13 cellular contexts compared by ENCODE assay signal in genomic region chr17:64412944-64413381, GRCh38. TPM values are rescaled to one million over a fixed set of nuclear protein-coding genes. Genes with fewer than 3 reads are reported as not detected.
DNase-seq lines count a peak whose midpoint lies in the region; ATAC-seq, FAIRE-seq and TF ChIP-seq lines count a peak whose summit lies in the region.
"Had no signal": no experiment of that assay in that cellular context is flagged by ENCODE, and none has a peak within 500 bp of the region (broad histone marks: within the 10 kb centered on the region; RNA-seq: fewer than 3 reads in every experiment).

No MANE protein-coding gene starts in this region.

- no peak overlapping the region for H3K9ac ChIP-seq in Karpas-422 (ENCODE audit: low read length)
- no peak overlapping the region for H3K9ac ChIP-seq in endothelial cell of umbilical vein (replicated peaks; ENCODE audit: extremely low read depth, insufficient read depth, low read length)
- no peak overlapping the region for H3K9ac ChIP-seq in rectal smooth muscle tissue (ENCODE audit: low read length)

- H3K4me2 ChIP-seq in Karpas-422 (ENCODE audit: low read depth, low read length, poor library complexity, severe bottlenecking) = peak overlapping the region; percentile 35
- H3K4me2 ChIP-seq in endothelial cell of umbilical vein (ENCODE audit: insufficient read depth, low read length) = no peak overlapping the region

- H3K4me3 Mint-ChIP-seq in CD14-positive monocyte = peak overlapping the region; percentile 97 to 100
- H3K4me3 Mint-ChIP-seq: T-helper 1 cell treated with Interleukin-12 subunit alpha and Interleukin-12 subunit beta and Interleukin-4 antibody, amounts not matched to agents 30 μg/mL and 1 μg/mL, for 36 hours had no signal

- dilution Hi-C loops in endothelial cell of umbilical vein (cut with MboI; ENCODE audit: extremely low pct_ligation_motif_present, low sequenced_read_pairs) = no loop called here

- H2AFZ ChIP-seq in Karpas-422 (ENCODE audit: low read length) (no peak overlapping the region), endothelial cell of umbilical vein (ENCODE audit: low read depth, low read length) (no peak overlapping the region)

- no peaks in the 10 kb centered on the region for H3K9me3 ChIP-seq in Karpas-422 (ENCODE audit: low read length)
- H3K9me3 ChIP-seq in endothelial cell of umbilical vein (replicated peaks; ENCODE audit: control insufficient read depth, insufficient read depth, low read length) = no peaks in the 10 kb centered on the region
- H3K9me3 ChIP-seq: body of pancreas, pancreas had no signal

- H3K27ac ChIP-seq in Karpas-422 (ENCODE audit: low read length) (no peak overlapping the region), endothelial cell of umbilical vein (ENCODE audit: insufficient read depth, low read depth, low read length) (peak overlapping the region; percentile 86), rectal smooth muscle tissue (ENCODE audit: low read depth, low read length) (no peak overlapping the region)
- H3K27ac ChIP-seq: body of pancreas had no signal

- FAIRE-seq in endothelial cell of umbilical vein (lab: Jason Lieb, UNC) = no peak
- FAIRE-seq: G401.6, pancreas had no signal

- peaks cover 52% of the 10 kb centered on the region for H3K4me1 Mint-ChIP-seq in CD14-positive monocyte

- no peaks in the 10 kb centered on the region for H4K20me1 ChIP-seq in Karpas-422 (ENCODE audit: insufficient read depth, low read depth, low read length)
- H4K20me1 ChIP-seq in endothelial cell of umbilical vein (replicated peaks; ENCODE audit: control insufficient read depth, extremely low read depth, insufficient read depth, low read length) = no peaks in the 10 kb centered on the region

- H3K27me3 ChIP-seq in Karpas-422 (ENCODE audit: low read length) = no peaks in the 10 kb centered on the region
- H3K27me3 ChIP-seq in endothelial cell of umbilical vein (ENCODE audit: control insufficient read depth in 2 of 2, insufficient read depth in 2 of 2, low read length in 2 of 2) = no peaks in the 10 kb centered on the region
- H3K27me3 ChIP-seq in rectal smooth muscle tissue (ENCODE audit: control insufficient read depth, insufficient read depth, low read length) = no peaks in the 10 kb centered on the region
- H3K27me3 ChIP-seq: body of pancreas, pancreas had no signal

- CTCF ChIA-PET in endothelial cell of umbilical vein (lab: Charles Lee) = interaction anchor here (0.9 to 2.3 kb wide), 10 partner anchors 10 to 279 kb away, joined by 3 to 12 read pairs (median 5); partner anchors contain the start of gene PECAM1

- ATAC-seq in HG03135 (IDR thresholded peaks at IDR 0.05; ENCODE audit: unreplicated experiment) (no peak), GM21447 (IDR thresholded peaks at IDR 0.05; ENCODE audit: unreplicated experiment) (no peak)

- no peak for TF ChIP-seq CTCF in CD14-positive monocyte (IDR thresholded peaks at IDR 0.05)
- no peak for TF ChIP-seq CTCF in endothelial cell of umbilical vein (IDR thresholded peaks at IDR 0.05; ENCODE audit: extremely low read depth in 1 of 2, insufficient read depth in 1 of 2, low read depth in 1 of 2, low read length in 2 of 2)

- no peaks in the 10 kb centered on the region for H3K9me2 ChIP-seq in Karpas-422 (replicated peaks; ENCODE audit: insufficient read depth, low read length)

- H3K9me3 Mint-ChIP-seq in CD14-positive monocyte = peaks cover 0 to 3% (median 0%) of the 10 kb centered on the region in 7 donors
- H3K9me3 Mint-ChIP-seq: T-helper 1 cell treated with Interleukin-12 subunit alpha and Interleukin-12 subunit beta and Interleukin-4 antibody, amounts not matched to agents 30 μg/mL and 1 μg/mL, for 36 hours had no signal

- POLR2A ChIA-PET in endothelial cell of umbilical vein (lab: Charles Lee) = interaction anchor here (1.0 to 2.3 kb wide), 2 partner anchors 24 to 29 kb away, joined by 3 to 17 read pairs; no protein-coding TSS in a partner anchor

- no TSS peak for BruUV-seq in endothelial cell of umbilical vein (replicated peaks; lab: Mats Ljungman, UMichigan)

- TF ChIP-seq POLR2A in endothelial cell of umbilical vein (IDR thresholded peaks at IDR 0.05; ENCODE audit: low read depth, low read length) = no peak

- H3K4me1 ChIP-seq in Karpas-422 (ENCODE audit: low read length) (peaks cover 24% of the 10 kb centered on the region), endothelial cell of umbilical vein (ENCODE audit: control insufficient read depth, extremely low read depth, insufficient read depth, low read length) (peaks cover 45% of the 10 kb centered on the region), rectal smooth muscle tissue (ENCODE audit: control insufficient read depth, insufficient read depth, low read length) (no peaks in the 10 kb centered on the region)
- H3K4me1 ChIP-seq: body of pancreas, pancreas had no signal

- intact Hi-C loops in CD14-positive monocyte (cut with micrococcal nuclease) (loop anchor here in 1 of 2 donors (5.0 kb wide), 1 partner anchor 36 kb away; no protein-coding TSS in a partner anchor), endothelial cell of umbilical vein (cut with micrococcal nuclease) (loop anchor here (1.0 to 5.0 kb wide), 8 partner anchors 23 to 396 kb away; partner anchors contain the start of gene PECAM1), posterior cingulate gyrus (cut with DNase I) (no loop called here)

- H3K9me1 ChIP-seq in endothelial cell of umbilical vein (replicated peaks; ENCODE audit: control insufficient read depth, extremely low read depth, insufficient read depth, low read length) = no peaks in the 10 kb centered on the region

- peak overlapping the region; percentile 93 to 99 (median 96) for H3K27ac Mint-ChIP-seq in CD14-positive monocyte
- H3K27ac Mint-ChIP-seq: T-helper 1 cell treated with Interleukin-12 subunit alpha and Interleukin-12 subunit beta and Interleukin-4 antibody, amounts not matched to agents 30 μg/mL and 1 μg/mL, for 36 hours had no signal

- H3K36me3 Mint-ChIP-seq in CD14-positive monocyte = peaks cover 18 to 35% of the 10 kb centered on the region in 2 donors

- H3K4me3 ChIP-seq in Karpas-422 (ENCODE audit: low read length) (no peak overlapping the region), endothelial cell of umbilical vein (replicated peaks in 1 of 3; ENCODE audit: insufficient read depth in 1 of 3, low read depth in 1 of 3, low read length in 3 of 3) (no peak overlapping the region), rectal smooth muscle tissue (ENCODE audit: low read length) (peak overlapping the region; percentile 2)
- H3K4me3 ChIP-seq: body of pancreas had no signal

- H3K36me3 ChIP-seq in Karpas-422 (ENCODE audit: insufficient read depth, low read length) = no peaks in the 10 kb centered on the region
- no peaks in the 10 kb centered on the region for H3K36me3 ChIP-seq in endothelial cell of umbilical vein (ENCODE audit: control insufficient read depth in 2 of 2, extremely low read depth in 1 of 2, insufficient read depth in 2 of 2, low read length in 2 of 2)
- no peaks in the 10 kb centered on the region for H3K36me3 ChIP-seq in rectal smooth muscle tissue (ENCODE audit: control insufficient read depth, insufficient read depth, low read length)
- H3K36me3 ChIP-seq: pancreas had no signal

- DNase-seq in CD14-positive monocyte (ENCODE audit: low spot score) (no peak), Karpas-422 (peak; percentile 33), endothelial cell of umbilical vein (ENCODE audit: low read depth, low spot score) (no peak), posterior cingulate gyrus (no peak), UCSD-AML1 (lab: John Stamatoyannopoulos, UW; ENCODE audit: unreplicated experiment) (no peak)
- DNase-seq: body of pancreas, pancreas had no signal

- H3K79me2 ChIP-seq in Karpas-422 (ENCODE audit: low read length) (no peaks in the 10 kb centered on the region), endothelial cell of umbilical vein (ENCODE audit: control insufficient read depth, insufficient read depth, low read length) (no peaks in the 10 kb centered on the region)

- H3K27me3 Mint-ChIP-seq in CD14-positive monocyte (ENCODE audit: low read depth in 3 of 3) = peaks cover 0 to 2% (median 0%) of the 10 kb centered on the region in 3 donors

TF ChIP-seq in endothelial cell of umbilical vein, 7 proteins besides CTCF, POLR2A, EP300 and RAD21 (continues in another document):
- no peak for TF ChIP-seq POLR2AphosphoS5 (IDR thresholded peaks at IDR 0.05; ENCODE audit: insufficient read depth, low read depth, low read length)
- no peak for TF ChIP-seq FOS (IDR thresholded peaks at IDR 0.05; ENCODE audit: borderline replicate concordance, insufficient read depth, low read length)
- no peak for TF ChIP-seq JUN (IDR thresholded peaks at IDR 0.05; ENCODE audit: borderline replicate concordance, insufficient read depth, insufficient read length, low read depth)
- TF ChIP-seq GATA2 (IDR thresholded peaks at IDR 0.05; ENCODE audit: insufficient read depth, insufficient read length, low read depth, low read length) = no peak
- TF ChIP-seq EZH2 (IDR thresholded peaks at IDR 0.05; ENCODE audit: borderline replicate concordance, low read depth, low read length, severe bottlenecking) = no peak
- no peak for TF ChIP-seq MYC (IDR thresholded peaks at IDR 0.05; ENCODE audit: low read depth, low read length)

RNA-seq across cellular contexts. Expression of gene PECAM1, which starts 22.3 kb away (rescaled TPM):
- polyA plus RNA-seq in CD14-positive monocyte = 100 to 1,000 TPM; 205 to 342 TPM
- total RNA-seq in Karpas-422 (2014; rRNA removed; shearing (Covaris generic); ENCODE audit: low replicate concordance) = 1.9 and 7.9 TPM in 2 replicates
- 1,037 and 1,131 TPM in 2 replicates for total RNA-seq in endothelial cell of umbilical vein
- polyA plus RNA-seq in endothelial cell of umbilical vein = 621 and 832 TPM in 2 replicates
- 493 and 552 TPM in 2 replicates for polyA plus RNA-seq in endothelial cell of umbilical vein (2011; cell fraction: cytosol; rRNA removed)
- polyA plus RNA-seq in endothelial cell of umbilical vein (2011; cell fraction: nucleus; rRNA removed) = 383 and 504 TPM in 2 replicates
- 893 and 1,063 TPM in 2 replicates for polyA plus RNA-seq in endothelial cell of umbilical vein (2012)
- 4,612 and 5,290 TPM in 2 replicates for polyA minus RNA-seq in endothelial cell of umbilical vein
- polyA minus RNA-seq in endothelial cell of umbilical vein (2011; cell fraction: cytosol; rRNA and poly(A)+ RNA removed) = not detected
- 645 and 1,088 TPM in 2 replicates for polyA minus RNA-seq in endothelial cell of umbilical vein (2011; cell fraction: nucleus; rRNA and poly(A)+ RNA removed)
- total RNA-seq: NCI-H460 had no signal

RNA-seq across cellular contexts. Expression of gene MILR1, which starts 36.0 kb away (rescaled TPM):
- polyA plus RNA-seq in CD14-positive monocyte (10 to 100 TPM; 72.0 to 95.2 TPM), endothelial cell of umbilical vein (17.8 and 21.6 TPM in 2 replicates)
- total RNA-seq in Karpas-422 (2014; rRNA removed; shearing (Covaris generic); ENCODE audit: low replicate concordance) = 104 and 156 TPM in 2 replicates
- total RNA-seq in endothelial cell of umbilical vein = 1.2 and 1.6 TPM in 2 replicates
- 16.8 and 17.6 TPM in 2 replicates for polyA plus RNA-seq in endothelial cell of umbilical vein (2011; cell fraction: cytosol; rRNA removed)
- polyA plus RNA-seq in endothelial cell of umbilical vein (2011; cell fraction: nucleus; rRNA removed) = 35.9 and 55.9 TPM in 2 replicates
- 7.9 and 12.4 TPM in 2 replicates for polyA plus RNA-seq in endothelial cell of umbilical vein (2012)
- 9.2 and 17.9 TPM in 2 replicates for polyA minus RNA-seq in endothelial cell of umbilical vein
- not detected for polyA minus RNA-seq in endothelial cell of umbilical vein (2011; cell fraction: cytosol; rRNA and poly(A)+ RNA removed)
- 14.8 and 23.2 TPM in 2 replicates for polyA minus RNA-seq in endothelial cell of umbilical vein (2011; cell fraction: nucleus; rRNA and poly(A)+ RNA removed)

Comparison
In these comparisons a context has a peak if more than half of its experiments do, and no peak if none do; other contexts are left out.
1. RNA of gene PECAM1, which starts 22.3 kb away (total RNA-seq): 1,037 to 1,131 TPM in endothelial cell of umbilical vein; 1.9 to 7.9 TPM in Karpas-422; every median in the first group is over 100 times any median in the second.
2. RNA of gene MILR1, which starts 36.0 kb away (total RNA-seq): 104 to 156 TPM in Karpas-422; 1.2 to 1.6 TPM in endothelial cell of umbilical vein; every median in the first group is over 10 times any median in the second.